1 cellular context compared by ENCODE assay signal in the genomic region with DNA sequence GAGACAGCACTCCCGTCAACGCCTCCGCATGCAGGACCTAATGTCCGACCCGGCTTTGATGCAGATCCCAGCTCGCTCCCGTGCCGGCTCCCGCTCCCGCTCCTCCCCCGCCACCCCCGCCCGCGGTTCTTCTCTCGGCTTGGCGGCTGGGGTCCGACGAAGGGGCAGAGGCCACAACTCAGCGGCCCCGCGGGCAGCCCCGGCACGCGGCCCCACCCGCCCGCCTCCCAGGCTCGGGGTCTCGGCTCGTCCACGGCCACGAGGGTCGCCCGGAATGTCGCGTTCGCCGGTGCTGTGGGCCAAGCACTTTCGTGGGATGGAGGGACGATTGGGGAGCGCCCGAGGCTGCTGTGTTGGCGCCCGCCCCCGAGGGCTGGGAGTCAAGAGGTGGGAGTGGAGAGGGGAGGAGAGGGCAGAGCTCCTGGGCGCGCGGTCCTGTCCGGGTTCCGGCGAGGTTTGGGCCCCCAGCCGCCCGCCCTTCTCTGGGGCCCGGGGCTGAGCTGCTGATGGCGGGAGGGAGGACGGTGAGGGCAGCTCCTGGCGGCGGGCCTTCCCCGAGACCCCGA.
A peak's percentile ranks its signal among the peaks of the same experiment; 100 is the strongest.
TF ChIP-seq lines count a peak whose summit lies in the region.

No MANE protein-coding gene starts in this region.

TF ChIP-seq in K562, 482 proteins besides CTCF, POLR2A, EP300 and RAD21 (continued from another document):
- TF ChIP-seq YY1 (IDR thresholded peaks at IDR 0.05; ENCODE audit: borderline replicate concordance in 1 of 3, control insufficient read depth in 1 of 3, extremely low read depth in 1 of 3, insufficient read depth in 3 of 3, insufficient read length in 1 of 3, insufficient replicate concordance in 2 of 3, low read depth in 1 of 3, low read length in 2 of 3) (peak in 1 of 3 experiments; percentile 7), ZNF253 (CRISPR knock-in tag; conservative IDR thresholded peaks at IDR 0.05) (no peak), XRCC5 (IDR thresholded peaks at IDR 0.05; ENCODE audit: low read depth, low read length) (no peak)
